2 cellular contexts compared by ENCODE assay signal in the genomic region with DNA sequence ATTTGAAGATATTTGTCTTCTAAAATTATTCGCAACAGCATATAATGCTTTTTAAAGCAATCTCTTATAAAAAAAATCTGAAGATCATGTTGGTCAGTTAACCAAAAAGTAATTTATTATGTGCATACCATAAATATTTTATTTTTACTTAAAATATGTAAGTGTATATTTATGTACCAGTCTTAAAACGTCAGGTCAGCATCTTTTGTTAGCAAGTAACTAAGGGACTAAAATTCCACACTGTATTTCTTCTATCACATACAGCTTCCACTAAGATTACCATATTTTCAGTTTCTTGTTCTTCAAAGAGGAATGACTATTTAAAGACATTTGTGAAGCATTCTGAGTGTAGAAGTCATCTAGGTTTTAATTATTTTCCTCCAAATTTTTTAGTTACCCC.
A peak's percentile ranks its signal among the peaks of the same experiment; 100 is the strongest.
TF ChIP-seq lines count a peak whose summit lies in the region.

No MANE protein-coding gene starts in this region.

TF ChIP-seq in IMR-90, 13 proteins besides CTCF, POLR2A, EP300 and RAD21:
- TF ChIP-seq NFE2L2 (IDR thresholded peaks at IDR 0.05; ENCODE audit: low read depth, low read length) = no peak
- no peak for TF ChIP-seq RFX5 (IDR thresholded peaks at IDR 0.05; ENCODE audit: low read depth, low read length)
- TF ChIP-seq BHLHE40 (IDR thresholded peaks at IDR 0.05; ENCODE audit: low read depth, low read length) = no peak
- TF ChIP-seq RCOR1 (IDR thresholded peaks at IDR 0.05; ENCODE audit: insufficient replicate concordance, low read length) = no peak
- TF ChIP-seq CEBPB (IDR thresholded peaks at IDR 0.05; ENCODE audit: low read depth, low read length) = no peak
- TF ChIP-seq, protein P1, sequence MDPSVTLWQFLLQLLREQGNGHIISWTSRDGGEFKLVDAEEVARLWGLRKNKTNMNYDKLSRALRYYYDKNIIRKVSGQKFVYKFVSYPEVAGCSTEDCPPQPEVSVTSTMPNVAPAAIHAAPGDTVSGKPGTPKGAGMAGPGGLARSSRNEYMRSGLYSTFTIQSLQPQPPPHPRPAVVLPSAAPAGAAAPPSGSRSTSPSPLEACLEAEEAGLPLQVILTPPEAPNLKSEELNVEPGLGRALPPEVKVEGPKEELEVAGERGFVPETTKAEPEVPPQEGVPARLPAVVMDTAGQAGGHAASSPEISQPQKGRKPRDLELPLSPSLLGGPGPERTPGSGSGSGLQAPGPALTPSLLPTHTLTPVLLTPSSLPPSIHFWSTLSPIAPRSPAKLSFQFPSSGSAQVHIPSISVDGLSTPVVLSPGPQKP (IDR thresholded peaks at IDR 0.05; ENCODE audit: borderline replicate concordance, low read depth, low read length) = no peak
- peak; percentile 86 for TF ChIP-seq MAFK (IDR thresholded peaks at IDR 0.05; ENCODE audit: low read depth, low read length)
- TF ChIP-seq, protein P2, sequence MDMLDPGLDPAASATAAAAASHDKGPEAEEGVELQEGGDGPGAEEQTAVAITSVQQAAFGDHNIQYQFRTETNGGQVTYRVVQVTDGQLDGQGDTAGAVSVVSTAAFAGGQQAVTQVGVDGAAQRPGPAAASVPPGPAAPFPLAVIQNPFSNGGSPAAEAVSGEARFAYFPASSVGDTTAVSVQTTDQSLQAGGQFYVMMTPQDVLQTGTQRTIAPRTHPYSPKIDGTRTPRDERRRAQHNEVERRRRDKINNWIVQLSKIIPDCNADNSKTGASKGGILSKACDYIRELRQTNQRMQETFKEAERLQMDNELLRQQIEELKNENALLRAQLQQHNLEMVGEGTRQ (IDR thresholded peaks at IDR 0.05; ENCODE audit: low read depth, low read length) = no peak

TF ChIP-seq in K562, 482 proteins besides CTCF, POLR2A, EP300 and RAD21:
- no peak for TF ChIP-seq COPS2 (conservative IDR thresholded peaks at IDR 0.05)
- TF ChIP-seq C11orf30 (IDR thresholded peaks at IDR 0.05; ENCODE audit: low read depth) = peak; percentile 17; the same call in 1 of the 2 replicates
- TF ChIP-seq ZNF263 (CRISPR knock-in tag; IDR thresholded peaks at IDR 0.05; ENCODE audit: borderline replicate concordance) = no peak
- TF ChIP-seq RNF2 (IDR thresholded peaks at IDR 0.05) = no peak
- peak; percentile 28; the same call in 1 of the 2 replicates for TF ChIP-seq ZNF316 (IDR thresholded peaks at IDR 0.05)
- no peak for TF ChIP-seq ZFP1 (CRISPR knock-in tag; IDR thresholded peaks at IDR 0.05)
- TF ChIP-seq EWSR1 (IDR thresholded peaks at IDR 0.05; ENCODE audit: borderline replicate concordance, low read depth, partially characterized antibody) = no peak
- no peak for TF ChIP-seq TCF7 (IDR thresholded peaks at IDR 0.05; ENCODE audit: borderline replicate concordance)
